ENCODE assay signal across 15 cellular contexts in the genomic region with DNA sequence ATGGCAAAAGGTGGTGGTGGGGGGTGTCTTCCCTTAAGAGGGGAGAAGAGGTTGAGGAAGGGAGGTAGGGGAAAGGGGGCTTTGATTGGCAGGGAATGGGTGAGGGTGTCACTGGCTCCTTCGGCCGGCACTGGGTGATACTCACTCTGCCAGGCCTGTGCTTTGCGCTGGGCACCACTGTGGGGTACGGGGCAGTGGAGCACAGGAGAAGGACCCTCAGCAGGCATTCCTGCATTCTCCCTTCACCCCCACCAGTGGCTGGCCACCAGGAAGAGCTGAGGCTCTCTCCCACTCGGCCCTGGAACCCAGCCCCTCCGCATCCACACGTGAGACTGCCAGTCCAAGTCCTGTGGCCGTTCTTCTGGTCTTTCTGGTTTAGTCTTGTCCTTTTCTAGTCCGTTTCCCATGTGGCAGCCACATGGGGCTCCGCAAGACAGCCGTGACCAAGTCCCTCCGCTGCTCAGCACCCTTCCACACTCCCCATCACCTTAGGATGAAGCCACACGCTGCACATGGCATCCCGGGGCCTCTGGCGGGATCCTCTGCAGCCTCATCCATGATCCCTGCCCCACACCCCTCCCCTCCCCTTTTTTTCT. TPM values are rescaled to one million over a fixed set of nuclear protein-coding genes. Genes with fewer than 3 reads are reported as not detected.
A peak's percentile ranks its signal among the peaks of the same experiment; 100 is the strongest.
DNase-seq lines count a peak whose midpoint lies in the region; ATAC-seq and TF ChIP-seq lines count a peak whose summit lies in the region.
"Had no signal": no experiment of that assay in that cellular context is flagged by ENCODE, and none has a peak within 500 bp of the region (broad histone marks: within the 10 kb centered on the region; RNA-seq: fewer than 3 reads in every experiment).

No MANE protein-coding gene starts in this region.

- H3K4me3 Mint-ChIP-seq in T-helper 2 cell treated with Interferon-gamma antibody and Interleukin-4, amounts not matched to agents 5 μg/mL and 100 μg/mL, for 36 hours, result no peak overlapping the region

- H3K9me3 ChIP-seq in heart left ventricle (peaks cover 0 to 8% (median 0%) of the 10 kb centered on the region in 12 donors), gastroesophageal sphincter (no peaks in the 10 kb centered on the region), vagina (no peaks in the 10 kb centered on the region)

- H3K27ac Mint-ChIP-seq in T-helper 2 cell treated with Interferon-gamma antibody and Interleukin-4, amounts not matched to agents 5 μg/mL and 100 μg/mL, for 36 hours, result no peak overlapping the region

- peak overlapping the region in 9 of 12 donors; percentile 60 to 87 (median 78) for H3K27ac ChIP-seq in heart left ventricle
- peak overlapping the region; percentile 73 to 81 (median 75) for H3K27ac ChIP-seq in gastroesophageal sphincter
- H3K27ac ChIP-seq in rectal smooth muscle tissue (ENCODE audit: low read depth, low read length), result peak overlapping the region; percentile 86
- H3K27ac ChIP-seq in vagina, result peak overlapping the region; percentile 93
- H3K27ac ChIP-seq: parathyroid adenoma had no signal

- peak overlapping the region; percentile 18 for H3K9ac ChIP-seq in rectal smooth muscle tissue (ENCODE audit: low read length)
- H3K9ac ChIP-seq: parathyroid adenoma had no signal

- H3K36me3 Mint-ChIP-seq in T-helper 2 cell treated with Interferon-gamma antibody and Interleukin-4, amounts not matched to agents 5 μg/mL and 100 μg/mL, for 36 hours (ENCODE audit: low read depth), result no peaks in the 10 kb centered on the region

- peaks cover 13% of the 10 kb centered on the region for H3K27me3 Mint-ChIP-seq in T-helper 2 cell treated with Interferon-gamma antibody and Interleukin-4, amounts not matched to agents 5 μg/mL and 100 μg/mL, for 36 hours (ENCODE audit: low read depth)

- TF ChIP-seq POLR2A in heart left ventricle (IDR thresholded peaks at IDR 0.05) (no peak), gastroesophageal sphincter (IDR thresholded peaks at IDR 0.05) (no peak), vagina (IDR thresholded peaks at IDR 0.05) (no peak)

- H3K9me3 Mint-ChIP-seq in T-helper 2 cell treated with Interferon-gamma antibody and Interleukin-4, amounts not matched to agents 5 μg/mL and 100 μg/mL, for 36 hours, result peaks cover 8% of the 10 kb centered on the region

- WGBS in heart left ventricle, 4 donors, result 79 to 94% (median 93%) methylated on average over 13 to 15 of the region's 15 CpGs
- WGBS in gastroesophageal sphincter (ENCODE audit: low coverage in 1 of 2), 2 donors, result 77 to 95% methylated on average over 2 to 6 of the region's 15 CpGs

- H3K36me3 ChIP-seq in heart left ventricle (no peaks in the 10 kb centered on the region), gastroesophageal sphincter (no peaks in the 10 kb centered on the region), rectal smooth muscle tissue (ENCODE audit: control insufficient read depth, insufficient read depth, low read length) (no peaks in the 10 kb centered on the region), vagina (no peaks in the 10 kb centered on the region)

- TF ChIP-seq EP300 in gastroesophageal sphincter (IDR thresholded peaks at IDR 0.05), result no peak

- H3K4me1 ChIP-seq in heart left ventricle (peaks cover 0 to 30% (median 20%) of the 10 kb centered on the region in 12 donors), gastroesophageal sphincter (peaks cover 0 to 51% (median 35%) of the 10 kb centered on the region in 3 donors), rectal smooth muscle tissue (ENCODE audit: control insufficient read depth, insufficient read depth, low read length) (peaks cover 17% of the 10 kb centered on the region), vagina (peaks cover 41% of the 10 kb centered on the region)
- H3K4me1 ChIP-seq: parathyroid adenoma had no signal

- DNase-seq in heart left ventricle (no peak), cardiac septum (ENCODE audit: low spot score) (no peak), vagina (ENCODE audit: extremely low spot score in 2 of 2) (no peak)
- DNase-seq in T-helper 2 cell treated with Interferon-gamma antibody and Interleukin-4, amounts not matched to agents 5 μg/mL and 100 μg/mL, for 36 hours (ENCODE audit: low spot score), result no peak
- DNase-seq: ACHN; activated CD4-positive, alpha-beta T cell treated with anti-CD3 and anti-CD28 coated beads for 48 hours; anterior cingulate cortex; OCI-M1 had no signal

- no peak for TF ChIP-seq CTCF in heart left ventricle (IDR thresholded peaks at IDR 0.05)
- TF ChIP-seq CTCF in gastroesophageal sphincter (IDR thresholded peaks at IDR 0.05), result no peak
- TF ChIP-seq CTCF in vagina (IDR thresholded peaks at IDR 0.05), result no peak

- intact Hi-C loops in heart left ventricle (cut with DNase I), result no loop called here
- intact Hi-C loops in cardiac septum (cut with DNase I), result no loop called here
- intact Hi-C loops in vagina (cut with DNase I), result no loop called here

- H3K27me3 ChIP-seq in heart left ventricle, result no peaks in the 10 kb centered on the region
- no peaks in the 10 kb centered on the region for H3K27me3 ChIP-seq in gastroesophageal sphincter
- H3K27me3 ChIP-seq in rectal smooth muscle tissue (ENCODE audit: control insufficient read depth, insufficient read depth, low read length), result no peaks in the 10 kb centered on the region
- H3K27me3 ChIP-seq in vagina, result no peaks in the 10 kb centered on the region

- H3K4me1 Mint-ChIP-seq in T-helper 2 cell treated with Interferon-gamma antibody and Interleukin-4, amounts not matched to agents 5 μg/mL and 100 μg/mL, for 36 hours (ENCODE audit: low read depth), result peaks cover 19% of the 10 kb centered on the region

- H3K4me3 ChIP-seq in heart left ventricle (no peak overlapping the region), gastroesophageal sphincter (no peak overlapping the region), rectal smooth muscle tissue (ENCODE audit: low read length) (peak overlapping the region; percentile 36), vagina (no peak overlapping the region)

- ATAC-seq in heart left ventricle, result no peak
- ATAC-seq in gastroesophageal sphincter, result no peak
- no peak for ATAC-seq in GM21786 (IDR thresholded peaks at IDR 0.05; ENCODE audit: unreplicated experiment)
- no peak for ATAC-seq in GM18519 (IDR thresholded peaks at IDR 0.05; ENCODE audit: low FRiP score, unreplicated experiment)

RNA-seq across cellular contexts. Expression of a gene that starts 8.0 kb away (rescaled TPM):
- total RNA-seq in heart left ventricle, result 1 to 10 TPM; 1.2 to 4.5 (median 2.3) TPM
- 1 to 10 TPM; 1.1 to 2.0 TPM for polyA plus RNA-seq in heart left ventricle
- 4.0 TPM for total RNA-seq in cardiac septum
- 1 to 10 TPM; 4.1 to 9.4 (median 7.7) TPM for total RNA-seq in gastroesophageal sphincter
- 15.0 TPM for total RNA-seq in vagina

RNA-seq across cellular contexts. Expression of a gene that starts 27.9 kb away (rescaled TPM):
- total RNA-seq in heart left ventricle (not detected), cardiac septum (not detected), gastroesophageal sphincter (not detected), vagina (not detected)
- not detected for polyA plus RNA-seq in heart left ventricle
- total RNA-seq: lung microvascular endothelial cell, subcutaneous adipose tissue had no signal

RNA-seq across cellular contexts. Expression of a gene that starts 40.5 kb away (rescaled TPM):
- total RNA-seq in heart left ventricle (not detected), cardiac septum (not detected), gastroesophageal sphincter (under 1 TPM in 1 of 4 donors, not detected in 3; 0.62 TPM), vagina (not detected)
- not detected for polyA plus RNA-seq in heart left ventricle
- total RNA-seq: lung microvascular endothelial cell had no signal

RNA-seq across cellular contexts. Expression of a gene that starts 53.3 kb away (rescaled TPM):
- 10 to 100 TPM in 1 of 9 donors, 1 to 10 TPM in 8; 1.6 to 17.1 (median 2.7) TPM for total RNA-seq in heart left ventricle
- 1 to 10 TPM; 1.0 to 2.9 TPM for polyA plus RNA-seq in heart left ventricle
- total RNA-seq in cardiac septum, result 3.0 TPM
- 10 to 100 TPM in 2 of 4 donors, 1 to 10 TPM in 2; 4.0 to 11.8 (median 8.7) TPM for total RNA-seq in gastroesophageal sphincter
- total RNA-seq in vagina, result 9.1 TPM
